ENCODE assay signal across 35 cellular contexts in the genomic region with DNA sequence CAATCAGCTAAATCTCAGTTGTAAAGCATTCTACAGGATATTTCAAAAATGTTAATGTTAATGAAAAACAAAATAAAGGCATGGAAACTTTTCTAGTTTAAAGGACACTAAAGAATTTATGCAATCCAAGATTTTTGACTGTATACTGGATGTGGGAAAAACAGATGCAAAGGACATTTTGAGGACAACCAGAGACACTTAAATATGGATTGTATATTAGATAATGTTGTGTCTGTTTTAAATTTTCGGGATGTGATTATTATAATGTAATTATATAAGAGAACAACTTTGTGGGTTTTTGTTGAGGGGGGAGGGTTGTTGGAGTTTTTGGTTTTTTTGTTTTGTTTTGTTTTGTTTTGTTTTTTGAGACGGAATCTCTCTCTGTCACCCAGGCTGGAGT.
"Had no signal": no experiment of that assay in that cellular context is flagged by ENCODE, and none has a peak within 500 bp of the region (broad histone marks: within the 10 kb centered on the region; RNA-seq: fewer than 3 reads in every experiment).

No MANE protein-coding gene starts in this region.

- H3K4me3 ChIP-seq: MG63 had no signal

- DNase-seq: Karpas-422, Kasumi-1, KG1, MG63, MM.1S, MV-4-11, NCI-H1048, NCI-H1092, NCI-H1092 treated with DMSO at 0.1 percent for 48 hours, NCI-H1105, NCI-H1105 treated with DMSO at 0.1 percent for 48 hours, NCI-H1417, NCI-H1417 treated with DMSO at 0.1 percent for 48 hours, NCI-H1436, NCI-H1436 treated with DMSO at 0.1 percent for 48 hours, NCI-H146, NCI-H1694, NCI-H1694 treated with DMSO at 0.1 percent for 48 hours, NCI-H187, NCI-H187 treated with DMSO at 0.1 percent for 48 hours, NCI-H1930, NCI-H2029, NCI-H2029 treated with DMSO at 0.1 percent for 48 hours, NCI-H2081, NCI-H2081 treated with DMSO at 0.1 percent for 48 hours, NCI-H2107, NCI-H2171, NCI-H2171 treated with DMSO at 0.1 percent for 48 hours, NCI-H2227 treated with DMSO at 0.1 percent for 48 hours, NCI-H226, NCI-H345, NCI-H446, NCI-H446 treated with DMSO at 0.1 percent for 48 hours, NCI-H510A had no signal

- H3K9ac ChIP-seq: KMS-11 had no signal

- H3K27me3 ChIP-seq: MG63 had no signal

- H3K4me2 ChIP-seq: KMS-11 had no signal

- H3K36me3 ChIP-seq: MG63 had no signal

- H3K27ac ChIP-seq: KMS-11 had no signal

- H3K9me3 ChIP-seq: MG63 had no signal
